In genomic region chr16:63804126-63804525, GRCh38 we compare ENCODE assay signal across 10 cellular contexts.
"Had no signal": no experiment of that assay in that cellular context is flagged by ENCODE, and none has a peak within 500 bp of the region (broad histone marks: within the 10 kb centered on the region; RNA-seq: fewer than 3 reads in every experiment).

No MANE protein-coding gene starts in this region.

- ATAC-seq: activated CD4-positive, alpha-beta T cell treated with anti-CD3 and anti-CD28 coated beads for 36 hours; activated CD4-positive, CD25-positive, alpha-beta regulatory T cell treated with anti-CD3 and anti-CD28 coated beads, Interleukin-2, amount 50 U/mL, for 24 hours; activated CD8-positive, alpha-beta memory T cell treated with anti-CD3 and anti-CD28 coated beads, Interleukin-2, amount 10 ng/mL, durations not matched to agents 7 days and 5 days; activated CD8-positive, alpha-beta T cell treated with anti-CD3 and anti-CD28 coated beads for 36 hours; activated CD8-positive, alpha-beta T cell treated with anti-CD3 and anti-CD28 coated beads, Interleukin-2, amount 10 ng/mL, durations not matched to agents 7 days and 5 days; T-cell; T-helper 17 cell; WTC11 had no signal

- H3K36me3 ChIP-seq: WERI-Rb-1 had no signal

- H3K27ac ChIP-seq: VCaP, WERI-Rb-1 had no signal
